10 cellular contexts compared by ENCODE assay signal in the genomic region with DNA sequence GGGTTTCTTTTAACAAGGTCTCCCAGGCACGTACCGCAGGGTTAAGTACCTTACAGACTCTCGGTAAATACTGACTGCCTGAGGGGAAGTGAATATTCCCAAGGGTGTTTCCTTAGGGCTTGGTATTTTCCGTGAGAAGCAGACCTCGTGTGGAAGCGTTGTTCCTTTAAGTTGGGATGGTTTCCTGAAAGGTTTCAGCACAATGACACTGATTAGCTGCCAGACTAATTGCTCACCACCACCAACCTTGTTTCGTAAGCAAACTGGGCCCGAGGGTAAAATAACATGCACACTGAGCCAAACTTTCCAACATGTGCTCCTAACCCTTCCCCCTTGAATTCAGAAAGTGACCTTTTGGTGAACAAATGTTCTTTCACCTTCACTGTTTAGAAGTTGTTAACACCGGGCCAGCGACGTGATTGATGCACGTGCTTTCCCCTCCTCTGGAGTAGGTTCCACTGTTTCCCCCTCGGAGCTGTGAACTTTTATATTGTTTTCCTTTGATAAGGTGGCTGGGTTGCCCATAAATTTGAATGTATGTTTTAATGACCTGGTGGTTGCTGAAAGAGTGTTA.
DNase-seq lines count a peak whose midpoint lies in the region; ATAC-seq and TF ChIP-seq lines count a peak whose summit lies in the region.
"Had no signal": no experiment of that assay in that cellular context is flagged by ENCODE, and none has a peak within 500 bp of the region (broad histone marks: within the 10 kb centered on the region; RNA-seq: fewer than 3 reads in every experiment).

No MANE protein-coding gene starts in this region.

- peak overlapping the region; percentile 24; the same call in 1 of the 2 replicates for H3K9ac ChIP-seq in IMR-90 (ENCODE audit: low read depth, low read length)

- peak overlapping the region; percentile 46; the same call in 2 of the 3 replicates for H2BK15ac ChIP-seq in IMR-90 (ENCODE audit: low read depth, low read length)

- H3K9me1 ChIP-seq in IMR-90 (ENCODE audit: insufficient read depth, low read length), result peaks cover 8% of the 10 kb centered on the region

- H3K4ac ChIP-seq in IMR-90 (ENCODE audit: low read depth, low read length), result peak overlapping the region; percentile 80

- H3K27ac ChIP-seq in IMR-90 (ENCODE audit: insufficient read depth, low read length), result peak overlapping the region; percentile 85
- H3K27ac ChIP-seq: VCaP had no signal

- TF ChIP-seq POLR2A in IMR-90 (IDR thresholded peaks at IDR 0.05; ENCODE audit: low read depth, low read length), result no peak

- H3K9me3 ChIP-seq in IMR-90 (ENCODE audit: control insufficient read depth, insufficient read depth, low read length), result peaks cover 11% of the 10 kb centered on the region; the same call in 1 of the 2 replicates

- peak overlapping the region; percentile 78 for H2AFZ ChIP-seq in IMR-90 (replicated peaks; ENCODE audit: low read length, poor library complexity)

- peaks cover 2% of the 10 kb centered on the region; the same call in 1 of the 2 replicates for H4K20me1 ChIP-seq in IMR-90 (ENCODE audit: insufficient read depth, low read length)

- peak overlapping the region; percentile 87 for H3K18ac ChIP-seq in IMR-90 (ENCODE audit: low read depth, low read length)

- H3K4me1 ChIP-seq in IMR-90 (ENCODE audit: control insufficient read depth, insufficient read depth, low read length), result peaks cover 9% of the 10 kb centered on the region

- peaks cover 17% of the 10 kb centered on the region for H3K9me3 Mint-ChIP-seq in chondrocyte (ENCODE audit: low read depth)

- H3K27me3 Mint-ChIP-seq in chondrocyte (ENCODE audit: low read depth), result no peaks in the 10 kb centered on the region

- peak overlapping the region; percentile 99 for H3K27ac Mint-ChIP-seq in chondrocyte (ENCODE audit: unreplicated experiment)
- H3K27ac Mint-ChIP-seq: CD4-positive, alpha-beta memory T cell had no signal

- intact Hi-C loops in IMR-90 (cut with micrococcal nuclease), result no loop called here

- no peaks in the 10 kb centered on the region for H3K36me3 ChIP-seq in IMR-90 (ENCODE audit: control insufficient read depth, insufficient read depth, low read length)

- H3K4me1 Mint-ChIP-seq in chondrocyte (ENCODE audit: low read depth), result peaks cover 36% of the 10 kb centered on the region
- H3K4me1 Mint-ChIP-seq: CD4-positive, alpha-beta memory T cell had no signal

- H2AK5ac ChIP-seq in IMR-90 (ENCODE audit: low read depth, low read length), result peak overlapping the region; percentile 74; the same call in 1 of the 2 replicates

- TF ChIP-seq RAD21 in IMR-90 (IDR thresholded peaks at IDR 0.05; ENCODE audit: low read length), result no peak

- 75% methylated on average over 7 of the region's 13 CpGs; no CpG with 5 or more reads in 1 of the 2 experiments for WGBS in IMR-90 (ENCODE audit: extremely low coverage in 2 of 2, insufficient read length in 1 of 2), 2 experiments

- H2BK5ac ChIP-seq in IMR-90 (ENCODE audit: low read depth, low read length, poor library complexity, severe bottlenecking), result peak overlapping the region; percentile 99

- peak overlapping the region; percentile 54; the same call in 1 of the 2 replicates for H3K4me2 ChIP-seq in IMR-90 (ENCODE audit: low read depth, low read length)

- H2BK20ac ChIP-seq in IMR-90 (ENCODE audit: low read depth, low read length), result peak overlapping the region; percentile 90

- peak overlapping the region; percentile 76 for H4K5ac ChIP-seq in IMR-90 (ENCODE audit: low read depth, low read length)

- dilution Hi-C loops in IMR-90 (cut with HindIII; ENCODE audit: low sequenced_read_pairs, unreplicated experiment), result no loop called here

- POLR2A ChIA-PET in IMR-90 (lab: Charles Lee; ENCODE audit: unreplicated experiment), result no interaction called here

- TF ChIP-seq CTCF in AG09309 (IDR thresholded peaks at IDR 0.05; ENCODE audit: control insufficient read depth, insufficient read depth, low read depth, low read length, missing control alignments) (no peak), IMR-90 (conservative IDR thresholded peaks at IDR 0.05; ENCODE audit: low read depth, low read length) (no peak), chondrocyte (IDR thresholded peaks at IDR 0.05) (no peak)

- H3K4me3 ChIP-seq in AG09309 (ENCODE audit: control insufficient read depth, low read depth, low read length) (no peak overlapping the region), IMR-90 (ENCODE audit: insufficient read depth, low read depth, low read length) (no peak overlapping the region)

- no TSS peak for BruUV-seq in IMR-90 (replicated peaks; lab: Mats Ljungman, UMichigan)

- in situ Hi-C loops in IMR-90 (cut with MboI; ENCODE audit: low sequenced_read_pairs), result no loop called here

- DNase-seq in AG09309 (ENCODE audit: low read depth) (peak; percentile 72), IMR-90 (peak; percentile 68), chondrocyte (ENCODE audit: low spot score) (no peak), lung microvascular endothelial cell (ENCODE audit: low read depth in 2 of 2) (peak; percentile 97 to 99), DMS114 treated with DMSO at 0.1 percent for 48 hours (lab: John Stamatoyannopoulos, UW; ENCODE audit: unreplicated experiment) (no peak), islet precursor cell (no peak)
- DNase-seq in activated CD4-positive, alpha-beta T cell treated with anti-CD3 and anti-CD28 coated beads, Interleukin-2, amount 50 U/mL, for 4 hours, result no peak
- DNase-seq: CD4-positive, alpha-beta memory T cell had no signal

- peak; percentile 36 for ATAC-seq in IMR-90 (ENCODE audit: low read depth)
- no peak for ATAC-seq in GM19463 (IDR thresholded peaks at IDR 0.05; ENCODE audit: unreplicated experiment)

- H3K36me3 Mint-ChIP-seq in chondrocyte (ENCODE audit: low read depth), result peaks cover 10% of the 10 kb centered on the region
- H3K36me3 Mint-ChIP-seq: CD4-positive, alpha-beta memory T cell had no signal

- H3K23ac ChIP-seq in IMR-90 (ENCODE audit: low read depth, low read length), result peak overlapping the region; percentile 84

- H2BK120ac ChIP-seq in IMR-90 (ENCODE audit: low read depth, low read length), result peak overlapping the region; percentile 89

- H3K14ac ChIP-seq in IMR-90 (replicated peaks; ENCODE audit: low read depth, low read length), result peak overlapping the region; percentile 74

- peak overlapping the region; percentile 11 to 88 for H4K8ac ChIP-seq in IMR-90 (ENCODE audit: low read depth in 2 of 2, low read length in 2 of 2)

- no peaks in the 10 kb centered on the region for H3K79me1 ChIP-seq in IMR-90 (ENCODE audit: low read depth in 1 of 2, low read length in 2 of 2)

- CTCF ChIA-PET in IMR-90 (lab: Yijun Ruan, JAX), result no interaction called here

- H2AK9ac ChIP-seq in IMR-90 (replicated peaks; ENCODE audit: low read depth, low read length, poor library complexity), result peak overlapping the region; percentile 77

- peak overlapping the region; percentile 74 for H4K91ac ChIP-seq in IMR-90 (ENCODE audit: insufficient read depth, low read depth, low read length)

- H3K4me3 Mint-ChIP-seq in chondrocyte (ENCODE audit: unreplicated experiment), result no peak overlapping the region

- H3K27me3 ChIP-seq in IMR-90 (ENCODE audit: control insufficient read depth, insufficient read depth, low read length), result no peaks in the 10 kb centered on the region

- peak overlapping the region; percentile 50 for H3K56ac ChIP-seq in IMR-90 (ENCODE audit: extremely low read depth, insufficient read depth, low read length)

TF ChIP-seq in IMR-90, 13 proteins besides CTCF, POLR2A, EP300 and RAD21:
- 0 out of 2 replicates have a peak, but pooled peaks have one; percentile 13 for TF ChIP-seq FOS (IDR thresholded peaks at IDR 0.05; ENCODE audit: low read depth, low read length)
- no peak for TF ChIP-seq SMC3 (IDR thresholded peaks at IDR 0.05; ENCODE audit: low read depth, low read length)
- TF ChIP-seq MAFK (IDR thresholded peaks at IDR 0.05; ENCODE audit: low read depth, low read length), result no peak
- TF ChIP-seq CEBPB (IDR thresholded peaks at IDR 0.05; ENCODE audit: low read depth, low read length), result 0 out of 2 replicates have a peak, but pooled peaks have one; percentile 7
- TF ChIP-seq USF2 (IDR thresholded peaks at IDR 0.05; ENCODE audit: low read depth, low read length), result 0 out of 2 replicates have a peak, but pooled peaks have one; percentile 33
- TF ChIP-seq RCOR1 (IDR thresholded peaks at IDR 0.05; ENCODE audit: insufficient replicate concordance, low read length), result peak; percentile 14

Comparison
In these comparisons a context has a peak if more than half of its experiments do, and no peak if none do; other contexts are left out.
1. DNase-seq: peak in AG09309 (single experiment), IMR-90 (single experiment) and lung microvascular endothelial cell (2 of 2); none in chondrocyte (single experiment), DMS114 treated with DMSO at 0.1 percent for 48 hours (single experiment), activated CD4-positive, alpha-beta T cell treated with anti-CD3 and anti-CD28 coated beads, Interleukin-2, amount 50 U/mL, for 4 hours (0 of 2) and islet precursor cell (single experiment).